1 cellular context compared by ENCODE assay signal in the genomic region with DNA sequence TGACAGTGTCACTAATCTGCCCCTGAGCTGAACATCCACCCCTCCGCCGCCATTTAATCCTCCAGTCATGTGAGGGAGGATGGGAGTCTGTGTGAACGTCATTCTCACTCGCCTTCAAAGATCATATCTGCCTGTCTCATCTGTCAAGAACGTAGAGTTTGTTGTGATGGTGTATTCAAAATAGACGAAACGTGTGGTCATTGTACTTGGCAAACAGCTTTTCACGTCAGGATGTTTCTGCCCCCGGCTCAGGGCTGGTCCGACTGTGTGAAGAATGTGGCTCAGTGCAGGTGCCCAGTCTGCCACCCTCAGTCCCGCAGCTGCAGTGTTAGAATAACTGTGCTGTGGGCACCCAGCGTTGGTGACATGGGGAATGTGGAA.
TF ChIP-seq lines count a peak whose summit lies in the region.

No MANE protein-coding gene starts in this region.

TF ChIP-seq in K562, 482 proteins besides CTCF, POLR2A, EP300 and RAD21 (continued from another document):
- TF ChIP-seq, protein P1, sequence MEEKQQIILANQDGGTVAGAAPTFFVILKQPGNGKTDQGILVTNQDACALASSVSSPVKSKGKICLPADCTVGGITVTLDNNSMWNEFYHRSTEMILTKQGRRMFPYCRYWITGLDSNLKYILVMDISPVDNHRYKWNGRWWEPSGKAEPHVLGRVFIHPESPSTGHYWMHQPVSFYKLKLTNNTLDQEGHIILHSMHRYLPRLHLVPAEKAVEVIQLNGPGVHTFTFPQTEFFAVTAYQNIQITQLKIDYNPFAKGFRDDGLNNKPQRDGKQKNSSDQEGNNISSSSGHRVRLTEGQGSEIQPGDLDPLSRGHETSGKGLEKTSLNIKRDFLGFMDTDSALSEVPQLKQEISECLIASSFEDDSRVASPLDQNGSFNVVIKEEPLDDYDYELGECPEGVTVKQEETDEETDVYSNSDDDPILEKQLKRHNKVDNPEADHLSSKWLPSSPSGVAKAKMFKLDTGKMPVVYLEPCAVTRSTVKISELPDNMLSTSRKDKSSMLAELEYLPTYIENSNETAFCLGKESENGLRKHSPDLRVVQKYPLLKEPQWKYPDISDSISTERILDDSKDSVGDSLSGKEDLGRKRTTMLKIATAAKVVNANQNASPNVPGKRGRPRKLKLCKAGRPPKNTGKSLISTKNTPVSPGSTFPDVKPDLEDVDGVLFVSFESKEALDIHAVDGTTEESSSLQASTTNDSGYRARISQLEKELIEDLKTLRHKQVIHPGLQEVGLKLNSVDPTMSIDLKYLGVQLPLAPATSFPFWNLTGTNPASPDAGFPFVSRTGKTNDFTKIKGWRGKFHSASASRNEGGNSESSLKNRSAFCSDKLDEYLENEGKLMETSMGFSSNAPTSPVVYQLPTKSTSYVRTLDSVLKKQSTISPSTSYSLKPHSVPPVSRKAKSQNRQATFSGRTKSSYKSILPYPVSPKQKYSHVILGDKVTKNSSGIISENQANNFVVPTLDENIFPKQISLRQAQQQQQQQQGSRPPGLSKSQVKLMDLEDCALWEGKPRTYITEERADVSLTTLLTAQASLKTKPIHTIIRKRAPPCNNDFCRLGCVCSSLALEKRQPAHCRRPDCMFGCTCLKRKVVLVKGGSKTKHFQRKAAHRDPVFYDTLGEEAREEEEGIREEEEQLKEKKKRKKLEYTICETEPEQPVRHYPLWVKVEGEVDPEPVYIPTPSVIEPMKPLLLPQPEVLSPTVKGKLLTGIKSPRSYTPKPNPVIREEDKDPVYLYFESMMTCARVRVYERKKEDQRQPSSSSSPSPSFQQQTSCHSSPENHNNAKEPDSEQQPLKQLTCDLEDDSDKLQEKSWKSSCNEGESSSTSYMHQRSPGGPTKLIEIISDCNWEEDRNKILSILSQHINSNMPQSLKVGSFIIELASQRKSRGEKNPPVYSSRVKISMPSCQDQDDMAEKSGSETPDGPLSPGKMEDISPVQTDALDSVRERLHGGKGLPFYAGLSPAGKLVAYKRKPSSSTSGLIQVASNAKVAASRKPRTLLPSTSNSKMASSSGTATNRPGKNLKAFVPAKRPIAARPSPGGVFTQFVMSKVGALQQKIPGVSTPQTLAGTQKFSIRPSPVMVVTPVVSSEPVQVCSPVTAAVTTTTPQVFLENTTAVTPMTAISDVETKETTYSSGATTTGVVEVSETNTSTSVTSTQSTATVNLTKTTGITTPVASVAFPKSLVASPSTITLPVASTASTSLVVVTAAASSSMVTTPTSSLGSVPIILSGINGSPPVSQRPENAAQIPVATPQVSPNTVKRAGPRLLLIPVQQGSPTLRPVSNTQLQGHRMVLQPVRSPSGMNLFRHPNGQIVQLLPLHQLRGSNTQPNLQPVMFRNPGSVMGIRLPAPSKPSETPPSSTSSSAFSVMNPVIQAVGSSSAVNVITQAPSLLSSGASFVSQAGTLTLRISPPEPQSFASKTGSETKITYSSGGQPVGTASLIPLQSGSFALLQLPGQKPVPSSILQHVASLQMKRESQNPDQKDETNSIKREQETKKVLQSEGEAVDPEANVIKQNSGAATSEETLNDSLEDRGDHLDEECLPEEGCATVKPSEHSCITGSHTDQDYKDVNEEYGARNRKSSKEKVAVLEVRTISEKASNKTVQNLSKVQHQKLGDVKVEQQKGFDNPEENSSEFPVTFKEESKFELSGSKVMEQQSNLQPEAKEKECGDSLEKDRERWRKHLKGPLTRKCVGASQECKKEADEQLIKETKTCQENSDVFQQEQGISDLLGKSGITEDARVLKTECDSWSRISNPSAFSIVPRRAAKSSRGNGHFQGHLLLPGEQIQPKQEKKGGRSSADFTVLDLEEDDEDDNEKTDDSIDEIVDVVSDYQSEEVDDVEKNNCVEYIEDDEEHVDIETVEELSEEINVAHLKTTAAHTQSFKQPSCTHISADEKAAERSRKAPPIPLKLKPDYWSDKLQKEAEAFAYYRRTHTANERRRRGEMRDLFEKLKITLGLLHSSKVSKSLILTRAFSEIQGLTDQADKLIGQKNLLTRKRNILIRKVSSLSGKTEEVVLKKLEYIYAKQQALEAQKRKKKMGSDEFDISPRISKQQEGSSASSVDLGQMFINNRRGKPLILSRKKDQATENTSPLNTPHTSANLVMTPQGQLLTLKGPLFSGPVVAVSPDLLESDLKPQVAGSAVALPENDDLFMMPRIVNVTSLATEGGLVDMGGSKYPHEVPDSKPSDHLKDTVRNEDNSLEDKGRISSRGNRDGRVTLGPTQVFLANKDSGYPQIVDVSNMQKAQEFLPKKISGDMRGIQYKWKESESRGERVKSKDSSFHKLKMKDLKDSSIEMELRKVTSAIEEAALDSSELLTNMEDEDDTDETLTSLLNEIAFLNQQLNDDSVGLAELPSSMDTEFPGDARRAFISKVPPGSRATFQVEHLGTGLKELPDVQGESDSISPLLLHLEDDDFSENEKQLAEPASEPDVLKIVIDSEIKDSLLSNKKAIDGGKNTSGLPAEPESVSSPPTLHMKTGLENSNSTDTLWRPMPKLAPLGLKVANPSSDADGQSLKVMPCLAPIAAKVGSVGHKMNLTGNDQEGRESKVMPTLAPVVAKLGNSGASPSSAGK (IDR thresholded peaks at IDR 0.05), result no peak
- TF ChIP-seq, protein P2, sequence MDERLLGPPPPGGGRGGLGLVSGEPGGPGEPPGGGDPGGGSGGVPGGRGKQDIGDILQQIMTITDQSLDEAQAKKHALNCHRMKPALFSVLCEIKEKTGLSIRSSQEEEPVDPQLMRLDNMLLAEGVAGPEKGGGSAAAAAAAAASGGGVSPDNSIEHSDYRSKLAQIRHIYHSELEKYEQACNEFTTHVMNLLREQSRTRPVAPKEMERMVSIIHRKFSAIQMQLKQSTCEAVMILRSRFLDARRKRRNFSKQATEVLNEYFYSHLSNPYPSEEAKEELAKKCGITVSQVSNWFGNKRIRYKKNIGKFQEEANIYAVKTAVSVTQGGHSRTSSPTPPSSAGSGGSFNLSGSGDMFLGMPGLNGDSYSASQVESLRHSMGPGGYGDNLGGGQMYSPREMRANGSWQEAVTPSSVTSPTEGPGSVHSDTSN (CRISPR knock-in tag; IDR thresholded peaks at IDR 0.05; ENCODE audit: low read depth), result no peak
- TF ChIP-seq, protein P2 (tag; conservative IDR thresholded peaks at IDR 0.05; ENCODE audit: low read depth), result 0 out of 2 replicates have a peak, but pooled peaks have one; percentile 42
- TF ChIP-seq SMARCC2 (IDR thresholded peaks at IDR 0.05; ENCODE audit: low read depth), result no peak
- TF ChIP-seq CHD2 (IDR thresholded peaks at IDR 0.05; ENCODE audit: low read depth, low read length), result no peak
- peak; percentile 23; the same call in 1 of the 2 replicates for TF ChIP-seq CTBP1 (IDR thresholded peaks at IDR 0.05; ENCODE audit: borderline replicate concordance)
- no peak for TF ChIP-seq ZNF77 (CRISPR knock-in tag; IDR thresholded peaks at IDR 0.05)
- TF ChIP-seq FOS (IDR thresholded peaks at IDR 0.05; ENCODE audit: extremely low read depth, insufficient read length), result no peak
- TF ChIP-seq MAFG (tag; conservative IDR thresholded peaks at IDR 0.05), result no peak
- no peak for TF ChIP-seq BCOR (IDR thresholded peaks at IDR 0.05)
- TF ChIP-seq TCFL5 (CRISPR knock-in tag; conservative IDR thresholded peaks at IDR 0.05), result no peak
- TF ChIP-seq CBFA2T2 (conservative IDR thresholded peaks at IDR 0.05), result 0 out of 2 replicates have a peak, but pooled peaks have one; percentile 5
- no peak for TF ChIP-seq TAL1 (IDR thresholded peaks at IDR 0.05)
- TF ChIP-seq KHSRP (IDR thresholded peaks at IDR 0.05), result no peak
- peak; percentile 59 for TF ChIP-seq HCFC1 (IDR thresholded peaks at IDR 0.05; ENCODE audit: low read depth, low read length)
- no peak for TF ChIP-seq ZNF134 (CRISPR knock-in tag; conservative IDR thresholded peaks at IDR 0.05)
- TF ChIP-seq, protein P3, sequence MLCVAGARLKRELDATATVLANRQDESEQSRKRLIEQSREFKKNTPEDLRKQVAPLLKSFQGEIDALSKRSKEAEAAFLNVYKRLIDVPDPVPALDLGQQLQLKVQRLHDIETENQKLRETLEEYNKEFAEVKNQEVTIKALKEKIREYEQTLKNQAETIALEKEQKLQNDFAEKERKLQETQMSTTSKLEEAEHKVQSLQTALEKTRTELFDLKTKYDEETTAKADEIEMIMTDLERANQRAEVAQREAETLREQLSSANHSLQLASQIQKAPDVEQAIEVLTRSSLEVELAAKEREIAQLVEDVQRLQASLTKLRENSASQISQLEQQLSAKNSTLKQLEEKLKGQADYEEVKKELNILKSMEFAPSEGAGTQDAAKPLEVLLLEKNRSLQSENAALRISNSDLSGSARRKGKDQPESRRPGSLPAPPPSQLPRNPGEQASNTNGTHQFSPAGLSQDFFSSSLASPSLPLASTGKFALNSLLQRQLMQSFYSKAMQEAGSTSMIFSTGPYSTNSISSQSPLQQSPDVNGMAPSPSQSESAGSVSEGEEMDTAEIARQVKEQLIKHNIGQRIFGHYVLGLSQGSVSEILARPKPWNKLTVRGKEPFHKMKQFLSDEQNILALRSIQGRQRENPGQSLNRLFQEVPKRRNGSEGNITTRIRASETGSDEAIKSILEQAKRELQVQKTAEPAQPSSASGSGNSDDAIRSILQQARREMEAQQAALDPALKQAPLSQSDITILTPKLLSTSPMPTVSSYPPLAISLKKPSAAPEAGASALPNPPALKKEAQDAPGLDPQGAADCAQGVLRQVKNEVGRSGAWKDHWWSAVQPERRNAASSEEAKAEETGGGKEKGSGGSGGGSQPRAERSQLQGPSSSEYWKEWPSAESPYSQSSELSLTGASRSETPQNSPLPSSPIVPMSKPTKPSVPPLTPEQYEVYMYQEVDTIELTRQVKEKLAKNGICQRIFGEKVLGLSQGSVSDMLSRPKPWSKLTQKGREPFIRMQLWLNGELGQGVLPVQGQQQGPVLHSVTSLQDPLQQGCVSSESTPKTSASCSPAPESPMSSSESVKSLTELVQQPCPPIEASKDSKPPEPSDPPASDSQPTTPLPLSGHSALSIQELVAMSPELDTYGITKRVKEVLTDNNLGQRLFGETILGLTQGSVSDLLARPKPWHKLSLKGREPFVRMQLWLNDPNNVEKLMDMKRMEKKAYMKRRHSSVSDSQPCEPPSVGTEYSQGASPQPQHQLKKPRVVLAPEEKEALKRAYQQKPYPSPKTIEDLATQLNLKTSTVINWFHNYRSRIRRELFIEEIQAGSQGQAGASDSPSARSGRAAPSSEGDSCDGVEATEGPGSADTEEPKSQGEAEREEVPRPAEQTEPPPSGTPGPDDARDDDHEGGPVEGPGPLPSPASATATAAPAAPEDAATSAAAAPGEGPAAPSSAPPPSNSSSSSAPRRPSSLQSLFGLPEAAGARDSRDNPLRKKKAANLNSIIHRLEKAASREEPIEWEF (CRISPR knock-in tag; IDR thresholded peaks at IDR 0.05), result no peak
- TF ChIP-seq, protein P4, sequence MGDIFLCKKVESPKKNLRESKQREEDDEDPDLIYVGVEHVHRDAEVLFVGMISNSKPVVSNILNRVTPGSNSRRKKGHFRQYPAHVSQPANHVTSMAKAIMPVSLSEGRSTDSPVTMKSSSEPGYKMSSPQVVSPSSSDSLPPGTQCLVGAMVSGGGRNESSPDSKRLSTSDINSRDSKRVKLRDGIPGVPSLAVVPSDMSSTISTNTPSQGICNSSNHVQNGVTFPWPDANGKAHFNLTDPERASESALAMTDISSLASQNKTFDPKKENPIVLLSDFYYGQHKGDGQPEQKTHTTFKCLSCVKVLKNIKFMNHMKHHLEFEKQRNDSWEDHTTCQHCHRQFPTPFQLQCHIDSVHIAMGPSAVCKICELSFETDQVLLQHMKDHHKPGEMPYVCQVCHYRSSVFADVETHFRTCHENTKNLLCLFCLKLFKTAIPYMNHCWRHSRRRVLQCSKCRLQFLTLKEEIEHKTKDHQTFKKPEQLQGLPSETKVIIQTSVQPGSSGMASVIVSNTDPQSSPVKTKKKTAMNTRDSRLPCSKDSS (IDR thresholded peaks at IDR 0.05; ENCODE audit: low read depth, partially characterized antibody), result no peak
- no peak for TF ChIP-seq ZNF316 (IDR thresholded peaks at IDR 0.05)
- TF ChIP-seq MTA1 (IDR thresholded peaks at IDR 0.05; ENCODE audit: borderline replicate concordance), result peak; percentile 94
